ENCODE assay signal across 17 cellular contexts in genomic region chr16:60225541-60225940, GRCh38.
DNase-seq lines count a peak whose midpoint lies in the region; ATAC-seq and TF ChIP-seq lines count a peak whose summit lies in the region.
"Had no signal": no experiment of that assay in that cellular context is flagged by ENCODE, and none has a peak within 500 bp of the region (broad histone marks: within the 10 kb centered on the region; RNA-seq: fewer than 3 reads in every experiment).

No MANE protein-coding gene starts in this region.

- H3K4me1 Mint-ChIP-seq in progenitor cell of endocrine pancreas (ENCODE audit: low read depth) = peaks cover 3% of the 10 kb centered on the region
- H3K4me1 Mint-ChIP-seq: CD14-positive monocyte had no signal

- H3K9me3 Mint-ChIP-seq in progenitor cell of endocrine pancreas (ENCODE audit: low read depth) = no peaks in the 10 kb centered on the region

- H4K5ac ChIP-seq in mesendoderm (ENCODE audit: low read length) = no peak overlapping the region

- H3K27ac ChIP-seq in mesendoderm (ENCODE audit: low read depth, low read length) = no peak overlapping the region
- H3K27ac ChIP-seq: 22Rv1, GM23248 had no signal

- H3K36me3 Mint-ChIP-seq in progenitor cell of endocrine pancreas (ENCODE audit: insufficient read depth) = no peaks in the 10 kb centered on the region
- H3K36me3 Mint-ChIP-seq: CD14-positive monocyte; CD8-positive, alpha-beta T cell had no signal

- no peak overlapping the region for H2AK5ac ChIP-seq in mesendoderm (ENCODE audit: low read length)

- 100% methylated on average over 1 of the region's 2 CpGs for WGBS in mesendoderm (ENCODE audit: extremely low coverage, insufficient coverage, low lambda C conversion rate)

- DNase-seq in NCI-H1417 (lab: John Stamatoyannopoulos, UW) (peak in 2 of 3 experiments; percentile 4 to 33), NCI-H1417 treated with DMSO at 0.1 percent for 48 hours (lab: John Stamatoyannopoulos, UW) (no peak), SK-N-DZ (ENCODE audit: low spot score) (peak; percentile 15), mesendoderm (peak; percentile 87), progenitor cell of endocrine pancreas (ENCODE audit: low spot score, unreplicated experiment) (no peak), DMS153 treated with DMSO at 0.1 percent for 48 hours (lab: John Stamatoyannopoulos, UW; ENCODE audit: unreplicated experiment) (no peak)
- DNase-seq in effector CD4-positive, alpha-beta T cell = no peak
- DNase-seq: CD8-positive, alpha-beta T cell; COR-L47; DMS79; GM23248; IMR-90; KBM-7 had no signal

- no peaks in the 10 kb centered on the region for H3K27me3 Mint-ChIP-seq in progenitor cell of endocrine pancreas

- no peaks in the 10 kb centered on the region for H3K79me1 ChIP-seq in mesendoderm (ENCODE audit: low read length)

- H3K36me3 ChIP-seq in mesendoderm (ENCODE audit: control insufficient read depth, insufficient read depth, low read length) = no peaks in the 10 kb centered on the region

- ATAC-seq in HG03342 (IDR thresholded peaks at IDR 0.05; ENCODE audit: unreplicated experiment) = no peak
- ATAC-seq: CD8-positive, alpha-beta T cell; GM12878 had no signal

- H3K27ac Mint-ChIP-seq in progenitor cell of endocrine pancreas = peak overlapping the region; percentile 83
- H3K27ac Mint-ChIP-seq: CD14-positive monocyte; CD8-positive, alpha-beta T cell had no signal

- TF ChIP-seq CTCF in progenitor cell of endocrine pancreas (IDR thresholded peaks at IDR 0.05; ENCODE audit: unreplicated experiment) = no peak

- H3K4me3 Mint-ChIP-seq in progenitor cell of endocrine pancreas (ENCODE audit: low read depth) = no peak overlapping the region
- H3K4me3 Mint-ChIP-seq: CD14-positive monocyte; CD8-positive, alpha-beta T cell had no signal

- H4K8ac ChIP-seq in mesendoderm (ENCODE audit: low read depth, low read length) = no peak overlapping the region

- H3K4ac ChIP-seq in mesendoderm (ENCODE audit: low read depth, low read length) = no peak overlapping the region

- H3K4me3 ChIP-seq in mesendoderm (ENCODE audit: low read length) = no peak overlapping the region
- H3K4me3 ChIP-seq: GM12878, GM23248 had no signal

- H3K27me3 ChIP-seq in mesendoderm (ENCODE audit: insufficient read depth, low read length, poor library complexity) = no peaks in the 10 kb centered on the region

- H3K4me2 ChIP-seq in mesendoderm (ENCODE audit: low read length) = no peak overlapping the region

- H3K18ac ChIP-seq in mesendoderm (ENCODE audit: low read length) = no peak overlapping the region

- H2BK120ac ChIP-seq in mesendoderm (ENCODE audit: low read depth, low read length) = no peak overlapping the region

- H3K79me2 ChIP-seq in mesendoderm (ENCODE audit: control insufficient read depth, insufficient read depth, low read length) = no peaks in the 10 kb centered on the region

- H2BK5ac ChIP-seq in mesendoderm (ENCODE audit: low read length) = no peak overlapping the region

- no peak overlapping the region for H2BK15ac ChIP-seq in mesendoderm (replicated peaks; ENCODE audit: low read depth)

- H3K9ac ChIP-seq in mesendoderm (ENCODE audit: low read length) = no peak overlapping the region
- H3K9ac ChIP-seq: GM23248 had no signal

- no peak overlapping the region for H3K23ac ChIP-seq in mesendoderm (ENCODE audit: low read length)

- no peak overlapping the region for H3K56ac ChIP-seq in mesendoderm (ENCODE audit: low read length)

- peaks cover 2% of the 10 kb centered on the region for H3K4me1 ChIP-seq in mesendoderm (ENCODE audit: control insufficient read depth, low read depth, low read length)

Comparison
In these comparisons a context has a peak if more than half of its experiments do, and no peak if none do; other contexts are left out.
1. DNase-seq: peak in NCI-H1417 (2 of 3), SK-N-DZ (single experiment) and mesendoderm (single experiment); none in NCI-H1417 treated with DMSO at 0.1 percent for 48 hours (single experiment), progenitor cell of endocrine pancreas (single experiment), DMS153 treated with DMSO at 0.1 percent for 48 hours (single experiment) and effector CD4-positive, alpha-beta T cell (single experiment).